ENCODE assay signal across 1 cellular context in genomic region chr11:58578136-58578634, GRCh38.
TF ChIP-seq lines count a peak whose summit lies in the region.

No MANE protein-coding gene starts in this region.

TF ChIP-seq in GM12878, 131 proteins besides CTCF, POLR2A, EP300 and RAD21 (continues in another document):
- 0 out of 3 replicates have a peak, but pooled peaks have one; percentile 1 for TF ChIP-seq POU2F2 (IDR thresholded peaks at IDR 0.05; ENCODE audit: borderline replicate concordance, low read depth, low read length)
- TF ChIP-seq EGR1 (IDR thresholded peaks at IDR 0.05; ENCODE audit: borderline replicate concordance in 1 of 2, low read depth in 2 of 2, low read length in 2 of 2): peak in 1 of 2 experiments; percentile 9; a peak in 1 of 3 replicates
- TF ChIP-seq, protein P1, sequence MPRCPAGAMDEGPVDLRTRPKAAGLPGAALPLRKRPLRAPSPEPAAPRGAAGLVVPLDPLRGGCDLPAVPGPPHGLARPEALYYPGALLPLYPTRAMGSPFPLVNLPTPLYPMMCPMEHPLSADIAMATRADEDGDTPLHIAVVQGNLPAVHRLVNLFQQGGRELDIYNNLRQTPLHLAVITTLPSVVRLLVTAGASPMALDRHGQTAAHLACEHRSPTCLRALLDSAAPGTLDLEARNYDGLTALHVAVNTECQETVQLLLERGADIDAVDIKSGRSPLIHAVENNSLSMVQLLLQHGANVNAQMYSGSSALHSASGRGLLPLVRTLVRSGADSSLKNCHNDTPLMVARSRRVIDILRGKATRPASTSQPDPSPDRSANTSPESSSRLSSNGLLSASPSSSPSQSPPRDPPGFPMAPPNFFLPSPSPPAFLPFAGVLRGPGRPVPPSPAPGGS (IDR thresholded peaks at IDR 0.05; ENCODE audit: borderline replicate concordance, insufficient read depth, low read depth, low read length, poor library complexity, severe bottlenecking): no peak
- peak; percentile 44; the same call in 1 of the 2 replicates for TF ChIP-seq ATF3 (IDR thresholded peaks at IDR 0.05; ENCODE audit: borderline replicate concordance, extremely low read depth, low read depth, low read length)
- TF ChIP-seq SREBF1 (IDR thresholded peaks at IDR 0.05; ENCODE audit: low read length): peak; percentile 71
- TF ChIP-seq ESRRA (IDR thresholded peaks at IDR 0.05; ENCODE audit: low read length): 0 out of 2 replicates have a peak, but pooled peaks have one; percentile 59
- peak; percentile 97 for TF ChIP-seq IKZF1 (conservative IDR thresholded peaks at IDR 0.05)
- no peak for TF ChIP-seq ZBTB4 (CRISPR knock-in tag; IDR thresholded peaks at IDR 0.05)
- no peak for TF ChIP-seq ATF7 (IDR thresholded peaks at IDR 0.05; ENCODE audit: low read depth)
- TF ChIP-seq, protein P2, sequence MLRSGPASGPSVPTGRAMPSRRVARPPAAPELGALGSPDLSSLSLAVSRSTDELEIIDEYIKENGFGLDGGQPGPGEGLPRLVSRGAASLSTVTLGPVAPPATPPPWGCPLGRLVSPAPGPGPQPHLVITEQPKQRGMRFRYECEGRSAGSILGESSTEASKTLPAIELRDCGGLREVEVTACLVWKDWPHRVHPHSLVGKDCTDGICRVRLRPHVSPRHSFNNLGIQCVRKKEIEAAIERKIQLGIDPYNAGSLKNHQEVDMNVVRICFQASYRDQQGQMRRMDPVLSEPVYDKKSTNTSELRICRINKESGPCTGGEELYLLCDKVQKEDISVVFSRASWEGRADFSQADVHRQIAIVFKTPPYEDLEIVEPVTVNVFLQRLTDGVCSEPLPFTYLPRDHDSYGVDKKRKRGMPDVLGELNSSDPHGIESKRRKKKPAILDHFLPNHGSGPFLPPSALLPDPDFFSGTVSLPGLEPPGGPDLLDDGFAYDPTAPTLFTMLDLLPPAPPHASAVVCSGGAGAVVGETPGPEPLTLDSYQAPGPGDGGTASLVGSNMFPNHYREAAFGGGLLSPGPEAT (IDR thresholded peaks at IDR 0.05; ENCODE audit: low read depth): peak; percentile 97
- peak; percentile 96 for TF ChIP-seq GABPA (IDR thresholded peaks at IDR 0.05; ENCODE audit: low read depth)
- TF ChIP-seq EED (IDR thresholded peaks at IDR 0.05; ENCODE audit: low read depth): 0 out of 2 replicates have a peak, but pooled peaks have one; percentile 1
- TF ChIP-seq EZH2 (IDR thresholded peaks at IDR 0.05; ENCODE audit: borderline replicate concordance, control insufficient read depth, low read depth, low read length): no peak
- peak; percentile 74 for TF ChIP-seq CREM (IDR thresholded peaks at IDR 0.05; ENCODE audit: low read depth)
- TF ChIP-seq IRF4 (IDR thresholded peaks at IDR 0.05; ENCODE audit: low read depth, low read length): no peak; the same call in 1 of the 2 replicates
- peak; percentile 87 for TF ChIP-seq SIX5 (IDR thresholded peaks at IDR 0.05; ENCODE audit: low read depth, low read length, severe bottlenecking)
- TF ChIP-seq, protein P3, sequence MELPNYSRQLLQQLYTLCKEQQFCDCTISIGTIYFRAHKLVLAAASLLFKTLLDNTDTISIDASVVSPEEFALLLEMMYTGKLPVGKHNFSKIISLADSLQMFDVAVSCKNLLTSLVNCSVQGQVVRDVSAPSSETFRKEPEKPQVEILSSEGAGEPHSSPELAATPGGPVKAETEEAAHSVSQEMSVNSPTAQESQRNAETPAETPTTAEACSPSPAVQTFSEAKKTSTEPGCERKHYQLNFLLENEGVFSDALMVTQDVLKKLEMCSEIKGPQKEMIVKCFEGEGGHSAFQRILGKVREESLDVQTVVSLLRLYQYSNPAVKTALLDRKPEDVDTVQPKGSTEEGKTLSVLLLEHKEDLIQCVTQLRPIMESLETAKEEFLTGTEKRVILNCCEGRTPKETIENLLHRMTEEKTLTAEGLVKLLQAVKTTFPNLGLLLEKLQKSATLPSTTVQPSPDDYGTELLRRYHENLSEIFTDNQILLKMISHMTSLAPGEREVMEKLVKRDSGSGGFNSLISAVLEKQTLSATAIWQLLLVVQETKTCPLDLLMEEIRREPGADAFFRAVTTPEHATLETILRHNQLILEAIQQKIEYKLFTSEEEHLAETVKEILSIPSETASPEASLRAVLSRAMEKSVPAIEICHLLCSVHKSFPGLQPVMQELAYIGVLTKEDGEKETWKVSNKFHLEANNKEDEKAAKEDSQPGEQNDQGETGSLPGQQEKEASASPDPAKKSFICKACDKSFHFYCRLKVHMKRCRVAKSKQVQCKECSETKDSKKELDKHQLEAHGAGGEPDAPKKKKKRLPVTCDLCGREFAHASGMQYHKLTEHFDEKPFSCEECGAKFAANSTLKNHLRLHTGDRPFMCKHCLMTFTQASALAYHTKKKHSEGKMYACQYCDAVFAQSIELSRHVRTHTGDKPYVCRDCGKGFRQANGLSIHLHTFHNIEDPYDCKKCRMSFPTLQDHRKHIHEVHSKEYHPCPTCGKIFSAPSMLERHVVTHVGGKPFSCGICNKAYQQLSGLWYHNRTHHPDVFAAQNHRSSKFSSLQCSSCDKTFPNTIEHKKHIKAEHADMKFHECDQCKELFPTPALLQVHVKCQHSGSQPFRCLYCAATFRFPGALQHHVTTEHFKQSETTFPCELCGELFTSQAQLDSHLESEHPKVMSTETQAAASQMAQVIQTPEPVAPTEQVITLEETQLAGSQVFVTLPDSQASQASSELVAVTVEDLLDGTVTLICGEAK (IDR thresholded peaks at IDR 0.05; ENCODE audit: borderline replicate concordance): peak; percentile 96
- peak; percentile 89 for TF ChIP-seq CREB1 (IDR thresholded peaks at IDR 0.05; ENCODE audit: low read depth)
- TF ChIP-seq, protein P4, sequence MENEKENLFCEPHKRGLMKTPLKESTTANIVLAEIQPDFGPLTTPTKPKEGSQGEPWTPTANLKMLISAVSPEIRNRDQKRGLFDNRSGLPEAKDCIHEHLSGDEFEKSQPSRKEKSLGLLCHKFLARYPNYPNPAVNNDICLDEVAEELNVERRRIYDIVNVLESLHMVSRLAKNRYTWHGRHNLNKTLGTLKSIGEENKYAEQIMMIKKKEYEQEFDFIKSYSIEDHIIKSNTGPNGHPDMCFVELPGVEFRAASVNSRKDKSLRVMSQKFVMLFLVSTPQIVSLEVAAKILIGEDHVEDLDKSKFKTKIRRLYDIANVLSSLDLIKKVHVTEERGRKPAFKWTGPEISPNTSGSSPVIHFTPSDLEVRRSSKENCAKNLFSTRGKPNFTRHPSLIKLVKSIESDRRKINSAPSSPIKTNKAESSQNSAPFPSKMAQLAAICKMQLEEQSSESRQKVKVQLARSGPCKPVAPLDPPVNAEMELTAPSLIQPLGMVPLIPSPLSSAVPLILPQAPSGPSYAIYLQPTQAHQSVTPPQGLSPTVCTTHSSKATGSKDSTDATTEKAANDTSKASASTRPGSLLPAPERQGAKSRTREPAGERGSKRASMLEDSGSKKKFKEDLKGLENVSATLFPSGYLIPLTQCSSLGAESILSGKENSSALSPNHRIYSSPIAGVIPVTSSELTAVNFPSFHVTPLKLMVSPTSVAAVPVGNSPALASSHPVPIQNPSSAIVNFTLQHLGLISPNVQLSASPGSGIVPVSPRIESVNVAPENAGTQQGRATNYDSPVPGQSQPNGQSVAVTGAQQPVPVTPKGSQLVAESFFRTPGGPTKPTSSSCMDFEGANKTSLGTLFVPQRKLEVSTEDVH (IDR thresholded peaks at IDR 0.05; ENCODE audit: low read depth, partially characterized antibody): peak; percentile 70
- peak; percentile 85 for TF ChIP-seq KLF5 (IDR thresholded peaks at IDR 0.05; ENCODE audit: partially characterized antibody)
- peak; percentile 96 for TF ChIP-seq YY1 (IDR thresholded peaks at IDR 0.05; ENCODE audit: low read depth, low read length)
- TF ChIP-seq HDGF (IDR thresholded peaks at IDR 0.05): 0 out of 2 replicates have a peak, but pooled peaks have one; percentile 9
- no peak for TF ChIP-seq CBX3 (IDR thresholded peaks at IDR 0.05; ENCODE audit: borderline replicate concordance, low read depth)
- TF ChIP-seq TAF1 (IDR thresholded peaks at IDR 0.05; ENCODE audit: borderline replicate concordance, low read depth, low read length): no peak
- peak; percentile 91 for TF ChIP-seq ZNF384 (IDR thresholded peaks at IDR 0.05; ENCODE audit: borderline replicate concordance, low read depth, low read length)
- TF ChIP-seq IKZF2 (IDR thresholded peaks at IDR 0.05): peak in 1 of 2 experiments; percentile 64; a peak in 3 of 4 replicates
- TF ChIP-seq HCFC1 (IDR thresholded peaks at IDR 0.05; ENCODE audit: low read length): peak; percentile 92
- peak; percentile 86 for TF ChIP-seq MTA2 (IDR thresholded peaks at IDR 0.05; ENCODE audit: low read depth)
- 0 out of 2 replicates have a peak, but pooled peaks have one; percentile 39 for TF ChIP-seq STAT1 (conservative IDR thresholded peaks at IDR 0.05)
- peak; percentile 42; the same call in 1 of the 2 replicates for TF ChIP-seq MEF2A (IDR thresholded peaks at IDR 0.05; ENCODE audit: insufficient read depth, low read depth, low read length)
- TF ChIP-seq, protein P5, sequence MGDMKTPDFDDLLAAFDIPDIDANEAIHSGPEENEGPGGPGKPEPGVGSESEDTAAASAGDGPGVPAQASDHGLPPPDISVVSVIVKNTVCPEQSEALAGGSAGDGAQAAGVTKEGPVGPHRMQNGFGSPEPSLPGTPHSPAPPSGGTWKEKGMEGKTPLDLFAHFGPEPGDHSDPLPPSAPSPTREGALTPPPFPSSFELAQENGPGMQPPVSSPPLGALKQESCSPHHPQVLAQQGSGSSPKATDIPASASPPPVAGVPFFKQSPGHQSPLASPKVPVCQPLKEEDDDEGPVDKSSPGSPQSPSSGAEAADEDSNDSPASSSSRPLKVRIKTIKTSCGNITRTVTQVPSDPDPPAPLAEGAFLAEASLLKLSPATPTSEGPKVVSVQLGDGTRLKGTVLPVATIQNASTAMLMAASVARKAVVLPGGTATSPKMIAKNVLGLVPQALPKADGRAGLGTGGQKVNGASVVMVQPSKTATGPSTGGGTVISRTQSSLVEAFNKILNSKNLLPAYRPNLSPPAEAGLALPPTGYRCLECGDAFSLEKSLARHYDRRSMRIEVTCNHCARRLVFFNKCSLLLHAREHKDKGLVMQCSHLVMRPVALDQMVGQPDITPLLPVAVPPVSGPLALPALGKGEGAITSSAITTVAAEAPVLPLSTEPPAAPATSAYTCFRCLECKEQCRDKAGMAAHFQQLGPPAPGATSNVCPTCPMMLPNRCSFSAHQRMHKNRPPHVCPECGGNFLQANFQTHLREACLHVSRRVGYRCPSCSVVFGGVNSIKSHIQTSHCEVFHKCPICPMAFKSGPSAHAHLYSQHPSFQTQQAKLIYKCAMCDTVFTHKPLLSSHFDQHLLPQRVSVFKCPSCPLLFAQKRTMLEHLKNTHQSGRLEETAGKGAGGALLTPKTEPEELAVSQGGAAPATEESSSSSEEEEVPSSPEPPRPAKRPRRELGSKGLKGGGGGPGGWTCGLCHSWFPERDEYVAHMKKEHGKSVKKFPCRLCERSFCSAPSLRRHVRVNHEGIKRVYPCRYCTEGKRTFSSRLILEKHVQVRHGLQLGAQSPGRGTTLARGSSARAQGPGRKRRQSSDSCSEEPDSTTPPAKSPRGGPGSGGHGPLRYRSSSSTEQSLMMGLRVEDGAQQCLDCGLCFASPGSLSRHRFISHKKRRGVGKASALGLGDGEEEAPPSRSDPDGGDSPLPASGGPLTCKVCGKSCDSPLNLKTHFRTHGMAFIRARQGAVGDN (IDR thresholded peaks at IDR 0.05): peak; percentile 81
- TF ChIP-seq BMI1 (IDR thresholded peaks at IDR 0.05; ENCODE audit: borderline replicate concordance): no peak
- TF ChIP-seq BHLHE40 (IDR thresholded peaks at IDR 0.05; ENCODE audit: borderline replicate concordance in 1 of 2, low read depth in 2 of 2, low read length in 1 of 2): peak; percentile 96 to 97
- peak; percentile 67; the same call in 1 of the 2 replicates for TF ChIP-seq PML (IDR thresholded peaks at IDR 0.05; ENCODE audit: low read length)
- no peak for TF ChIP-seq RFX5 (IDR thresholded peaks at IDR 0.05; ENCODE audit: low read depth, low read length)
- TF ChIP-seq PAX8 (IDR thresholded peaks at IDR 0.05): 0 out of 2 replicates have a peak, but pooled peaks have one; percentile 59
- TF ChIP-seq LARP7 (IDR thresholded peaks at IDR 0.05): no peak
- peak; percentile 34 for TF ChIP-seq POLR2AphosphoS5 (IDR thresholded peaks at IDR 0.05; ENCODE audit: low read length)
- peak; percentile 41; the same call in 1 of the 2 replicates for TF ChIP-seq CBX5 (IDR thresholded peaks at IDR 0.05; ENCODE audit: low read depth)
- TF ChIP-seq, protein P6, sequence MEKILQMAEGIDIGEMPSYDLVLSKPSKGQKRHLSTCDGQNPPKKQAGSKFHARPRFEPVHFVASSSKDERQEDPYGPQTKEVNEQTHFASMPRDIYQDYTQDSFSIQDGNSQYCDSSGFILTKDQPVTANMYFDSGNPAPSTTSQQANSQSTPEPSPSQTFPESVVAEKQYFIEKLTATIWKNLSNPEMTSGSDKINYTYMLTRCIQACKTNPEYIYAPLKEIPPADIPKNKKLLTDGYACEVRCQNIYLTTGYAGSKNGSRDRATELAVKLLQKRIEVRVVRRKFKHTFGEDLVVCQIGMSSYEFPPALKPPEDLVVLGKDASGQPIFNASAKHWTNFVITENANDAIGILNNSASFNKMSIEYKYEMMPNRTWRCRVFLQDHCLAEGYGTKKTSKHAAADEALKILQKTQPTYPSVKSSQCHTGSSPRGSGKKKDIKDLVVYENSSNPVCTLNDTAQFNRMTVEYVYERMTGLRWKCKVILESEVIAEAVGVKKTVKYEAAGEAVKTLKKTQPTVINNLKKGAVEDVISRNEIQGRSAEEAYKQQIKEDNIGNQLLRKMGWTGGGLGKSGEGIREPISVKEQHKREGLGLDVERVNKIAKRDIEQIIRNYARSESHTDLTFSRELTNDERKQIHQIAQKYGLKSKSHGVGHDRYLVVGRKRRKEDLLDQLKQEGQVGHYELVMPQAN (conservative IDR thresholded peaks at IDR 0.05): no peak
